In the genomic region with DNA sequence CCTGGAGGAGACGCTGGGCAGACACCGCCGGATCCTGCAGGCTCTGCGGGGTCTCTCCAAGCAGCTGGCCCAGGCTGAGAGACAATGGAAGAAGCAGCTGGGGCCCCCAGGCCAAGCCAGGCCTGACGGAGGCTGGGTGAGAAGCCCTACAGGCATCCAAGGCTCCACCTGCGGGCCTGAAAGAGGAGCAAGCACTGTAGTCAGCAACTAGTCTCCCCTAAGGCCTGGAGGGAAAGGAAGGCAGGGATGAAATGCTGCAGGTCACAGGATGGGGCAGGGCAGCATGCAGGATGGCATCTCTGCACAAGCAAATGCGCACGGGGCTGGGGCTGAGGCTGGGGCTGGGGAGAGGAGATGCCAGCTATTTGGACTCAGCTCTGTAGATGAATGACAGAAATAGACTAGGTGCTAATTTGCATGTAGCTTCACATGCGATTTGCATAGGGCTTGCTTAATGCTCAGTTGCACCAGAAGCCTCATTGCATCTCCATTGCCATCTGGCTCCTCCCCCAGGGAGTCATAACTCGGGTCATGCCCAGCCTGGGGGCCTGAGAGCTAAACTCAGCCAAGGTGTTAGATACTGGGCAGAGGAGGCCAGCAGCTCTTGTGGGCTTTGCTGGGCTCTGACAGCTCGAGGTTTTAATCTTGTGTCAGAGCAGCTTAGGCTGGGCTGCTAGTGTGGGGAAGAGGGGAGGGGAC, we compare ENCODE assay signal across 9 cellular contexts. TPM values are rescaled to one million over a fixed set of nuclear protein-coding genes. Genes with fewer than 3 reads are reported as not detected.
DNase-seq lines count a peak whose midpoint lies in the region; ATAC-seq, FAIRE-seq and TF ChIP-seq lines count a peak whose summit lies in the region.
"Had no signal": no experiment of that assay in that cellular context is flagged by ENCODE, and none has a peak within 500 bp of the region (broad histone marks: within the 10 kb centered on the region; RNA-seq: fewer than 3 reads in every experiment).

No MANE protein-coding gene starts in this region.

- H3K9me3 Mint-ChIP-seq in T-cell, result no peaks in the 10 kb centered on the region
- H3K9me3 Mint-ChIP-seq in T-helper 2 cell treated with Interferon-gamma antibody and Interleukin-4, amounts not matched to agents 5 μg/mL and 100 μg/mL, for 36 hours, result no peaks in the 10 kb centered on the region
- H3K9me3 Mint-ChIP-seq: activated naive CD4-positive, alpha-beta T cell treated with anti-CD3 and anti-CD28 coated beads for 36 hours had no signal

- peaks cover 0 to 15% (median 8%) of the 10 kb centered on the region in 3 donors for H3K4me1 Mint-ChIP-seq in T-cell
- H3K4me1 Mint-ChIP-seq in T-helper 2 cell treated with Interferon-gamma antibody and Interleukin-4, amounts not matched to agents 5 μg/mL and 100 μg/mL, for 36 hours (ENCODE audit: low read depth), result peaks cover 11% of the 10 kb centered on the region

- CTCF ChIA-PET in T-cell (lab: Charles Lee), result no interaction called here

- no peak overlapping the region for H3K4me3 Mint-ChIP-seq in T-cell
- no peak overlapping the region for H3K4me3 Mint-ChIP-seq in T-helper 2 cell treated with Interferon-gamma antibody and Interleukin-4, amounts not matched to agents 5 μg/mL and 100 μg/mL, for 36 hours
- H3K4me3 Mint-ChIP-seq: activated naive CD4-positive, alpha-beta T cell treated with anti-CD3 and anti-CD28 coated beads for 36 hours had no signal

- POLR2A ChIA-PET in T-cell (lab: Charles Lee), result no interaction called here

- peak; percentile 97 for FAIRE-seq in GM12891 (lab: Jason Lieb, UNC)

- TF ChIP-seq POLR2A in GM12891 (IDR thresholded peaks at IDR 0.05; ENCODE audit: low read depth, low read length), result no peak

- peak; percentile 76 for DNase-seq in GM12891 (ENCODE audit: insufficient read length, low spot score)
- DNase-seq in cerebellum (ENCODE audit: low spot score), result peak; percentile 68
- no peak for DNase-seq in DMS153 treated with DMSO at 0.1 percent for 48 hours (lab: John Stamatoyannopoulos, UW; ENCODE audit: unreplicated experiment)
- DNase-seq in T-cell, result no peak
- DNase-seq in T-helper 2 cell treated with Interferon-gamma antibody and Interleukin-4, amounts not matched to agents 5 μg/mL and 100 μg/mL, for 36 hours (ENCODE audit: low spot score), result no peak
- DNase-seq in 8988T, result no peak
- DNase-seq: activated naive CD4-positive, alpha-beta T cell treated with anti-CD3 and anti-CD28 coated beads for 36 hours had no signal

- peaks cover 0 to 7% of the 10 kb centered on the region in 2 donors for H3K27me3 Mint-ChIP-seq in T-cell
- peaks cover 5% of the 10 kb centered on the region for H3K27me3 Mint-ChIP-seq in T-helper 2 cell treated with Interferon-gamma antibody and Interleukin-4, amounts not matched to agents 5 μg/mL and 100 μg/mL, for 36 hours (ENCODE audit: low read depth)

- H3K36me3 Mint-ChIP-seq in T-cell, result no peaks in the 10 kb centered on the region
- no peaks in the 10 kb centered on the region for H3K36me3 Mint-ChIP-seq in T-helper 2 cell treated with Interferon-gamma antibody and Interleukin-4, amounts not matched to agents 5 μg/mL and 100 μg/mL, for 36 hours (ENCODE audit: low read depth)

- peak; percentile 84 for ATAC-seq in GM19468 (IDR thresholded peaks at IDR 0.05; ENCODE audit: extremely low read depth, unreplicated experiment)
- ATAC-seq in HG03571 (IDR thresholded peaks at IDR 0.05; ENCODE audit: unreplicated experiment), result peak; percentile 76
- ATAC-seq in T-cell (replicated peaks in 1 of 4), result no peak

- H3K27ac Mint-ChIP-seq in T-cell, result no peak overlapping the region
- no peak overlapping the region for H3K27ac Mint-ChIP-seq in T-helper 2 cell treated with Interferon-gamma antibody and Interleukin-4, amounts not matched to agents 5 μg/mL and 100 μg/mL, for 36 hours
- H3K27ac Mint-ChIP-seq: activated naive CD4-positive, alpha-beta T cell treated with anti-CD3 and anti-CD28 coated beads for 36 hours had no signal

TF ChIP-seq in GM12891, 5 proteins besides CTCF, POLR2A, EP300 and RAD21:
- no peak for TF ChIP-seq POLR2AphosphoS5 (IDR thresholded peaks at IDR 0.05; ENCODE audit: low read depth, low read length)
- peak; percentile 96 for TF ChIP-seq POU2F2 (IDR thresholded peaks at IDR 0.05; ENCODE audit: low read depth, low read length)
- TF ChIP-seq PAX5 (IDR thresholded peaks at IDR 0.05; ENCODE audit: insufficient read depth, low read length, severe bottlenecking), result no peak
- TF ChIP-seq SPI1 (IDR thresholded peaks at IDR 0.05; ENCODE audit: low read depth, low read length), result no peak
- no peak for TF ChIP-seq TAF1 (IDR thresholded peaks at IDR 0.05; ENCODE audit: low read depth, low read length)

RNA-seq across cellular contexts. Expression of a gene that starts 5.2 kb away (rescaled TPM):
- 0.15 TPM for polyA plus RNA-seq in GM12891 (2012; ENCODE audit: low read depth, missing spikeins)
- 1.00 TPM for total RNA-seq in cerebellum
- under 1 TPM in 3 of 5 donors, not detected in 2; 0.16 to 0.50 (median 0.26) TPM for total RNA-seq in T-cell
- total RNA-seq: activated naive CD4-positive, alpha-beta T cell treated with anti-CD3 and anti-CD28 coated beads for 36 hours had no signal

RNA-seq across cellular contexts. Expression of a gene that starts 8.6 kb away (rescaled TPM):
- 0.28 TPM for polyA plus RNA-seq in GM12891 (2012; ENCODE audit: low read depth, missing spikeins)
- total RNA-seq in cerebellum (0.09 TPM), T-cell (1 to 10 TPM in 1 of 5 donors, under 1 TPM in 4; 0.42 to 1.6 (median 0.44) TPM)
- total RNA-seq: activated naive CD4-positive, alpha-beta T cell treated with anti-CD3 and anti-CD28 coated beads for 36 hours had no signal

RNA-seq across cellular contexts. Expression of a gene that starts 21.7 kb away (rescaled TPM):
- 16.3 TPM for polyA plus RNA-seq in GM12891 (2012; ENCODE audit: low read depth, missing spikeins)
- total RNA-seq in cerebellum, result 38.7 TPM
- 100 to 1,000 TPM in 3 of 5 donors, 10 to 100 TPM in 2; 53.4 to 112 (median 101) TPM for total RNA-seq in T-cell

RNA-seq across cellular contexts. Expression of a gene that starts 39.4 kb away (rescaled TPM):
- polyA plus RNA-seq in GM12891 (2012; ENCODE audit: low read depth, missing spikeins), result 116 TPM
- 21.9 TPM for total RNA-seq in cerebellum
- total RNA-seq in T-cell, result 100 to 1,000 TPM; 198 to 296 (median 271) TPM

RNA-seq across cellular contexts. Expression of a gene that starts 51.9 kb away (rescaled TPM):
- polyA plus RNA-seq in GM12891 (2012; ENCODE audit: low read depth, missing spikeins), result 59.8 TPM
- total RNA-seq in cerebellum, result 12.6 TPM
- total RNA-seq in T-cell, result 100 to 1,000 TPM in 3 of 5 donors, 10 to 100 TPM in 2; 76.8 to 141 (median 134) TPM

Comparison
In these comparisons a context has a peak if more than half of its experiments do, and no peak if none do; other contexts are left out.
1. DNase-seq: peak in GM12891 (single experiment) and cerebellum (single experiment); none in DMS153 treated with DMSO at 0.1 percent for 48 hours (single experiment), T-cell (0 of 34), T-helper 2 cell treated with Interferon-gamma antibody and Interleukin-4, amounts not matched to agents 5 μg/mL and 100 μg/mL, for 36 hours (single experiment) and 8988T (single experiment).
2. ATAC-seq: peak in GM19468 (single experiment) and HG03571 (single experiment); none in T-cell (0 of 4).